ENCODE assay signal across 1 cellular context in the genomic region with DNA sequence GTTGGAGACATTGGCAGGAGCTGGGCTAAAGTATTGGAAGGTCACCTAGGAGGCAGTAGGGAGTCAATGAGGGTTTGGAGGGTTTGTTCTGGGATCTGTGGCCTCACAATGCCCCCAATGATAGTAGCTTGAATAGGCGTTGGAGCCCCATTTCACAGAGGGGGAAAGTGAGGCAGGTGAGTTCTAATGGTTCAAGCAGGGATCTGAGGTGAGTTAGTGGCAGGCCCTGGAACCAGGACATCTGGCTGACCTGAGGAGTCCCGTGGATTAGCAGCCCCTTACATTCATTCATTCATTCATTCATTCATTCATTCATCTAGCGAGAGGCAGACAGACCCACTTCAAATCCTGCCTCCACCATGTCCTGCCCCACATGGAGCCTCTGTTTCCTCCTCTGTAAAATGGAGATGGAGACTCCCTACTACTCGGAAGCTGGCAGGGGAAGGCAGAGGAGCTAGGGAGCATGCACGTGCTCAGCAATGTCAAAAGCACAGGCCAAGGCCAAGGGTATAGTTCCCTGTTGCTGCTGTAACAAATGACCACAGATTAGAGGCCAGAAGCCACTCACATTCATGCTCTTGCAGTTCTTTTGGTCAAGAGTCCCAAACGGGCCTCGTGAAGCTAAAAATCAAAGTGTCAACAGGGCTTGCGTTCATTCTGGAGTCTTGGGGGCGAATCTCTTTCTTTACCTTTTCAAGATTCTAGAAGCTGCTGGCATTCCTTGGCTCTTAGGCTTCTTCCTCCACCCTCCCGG.
TF ChIP-seq lines count a peak whose summit lies in the region.

No MANE protein-coding gene starts in this region.

TF ChIP-seq in GM12891, 5 proteins besides CTCF, POLR2A, EP300 and RAD21:
- TF ChIP-seq POU2F2 (IDR thresholded peaks at IDR 0.05; ENCODE audit: low read depth, low read length) (no peak), PAX5 (IDR thresholded peaks at IDR 0.05; ENCODE audit: insufficient read depth, low read length, severe bottlenecking) (no peak), POLR2AphosphoS5 (IDR thresholded peaks at IDR 0.05; ENCODE audit: low read depth, low read length) (no peak), TAF1 (IDR thresholded peaks at IDR 0.05; ENCODE audit: low read depth, low read length) (no peak), SPI1 (IDR thresholded peaks at IDR 0.05; ENCODE audit: low read depth, low read length) (no peak)
TF ChIP-seq in GM12891: peak in this region for 0.
